In genomic region chr1:38014171-38014570, GRCh38 we compare ENCODE assay signal across 9 cellular contexts. TPM values are rescaled to one million over a fixed set of nuclear protein-coding genes. Genes with fewer than 3 reads are reported as not detected.
DNase-seq lines count a peak whose midpoint lies in the region; TF ChIP-seq lines count a peak whose summit lies in the region.
"Had no signal": no experiment of that assay in that cellular context is flagged by ENCODE, and none has a peak within 500 bp of the region (broad histone marks: within the 10 kb centered on the region; RNA-seq: fewer than 3 reads in every experiment).

No MANE protein-coding gene starts in this region.

- peaks cover 42% of the 10 kb centered on the region for H3K36me3 Mint-ChIP-seq in activated CD4-positive, alpha-beta T cell treated with anti-CD3 and anti-CD28 coated beads, Interleukin-2, amount 10 ng/mL, durations not matched to agents 24 days and 14 days (ENCODE audit: low read depth)
- H3K36me3 Mint-ChIP-seq in endothelial cell (ENCODE audit: low read depth, unreplicated experiment), result peaks cover 22% of the 10 kb centered on the region

- no peaks in the 10 kb centered on the region for H3K27me3 Mint-ChIP-seq in activated CD4-positive, alpha-beta T cell treated with anti-CD3 and anti-CD28 coated beads, Interleukin-2, amount 10 ng/mL, durations not matched to agents 24 days and 14 days
- no peaks in the 10 kb centered on the region for H3K27me3 Mint-ChIP-seq in endothelial cell (ENCODE audit: unreplicated experiment)

- no peak for DNase-seq in activated CD4-positive, alpha-beta T cell treated with anti-CD3 and anti-CD28 coated beads, Interleukin-2, amount 10 ng/mL, durations not matched to agents 24 days and 14 days
- DNase-seq in activated CD4-positive, alpha-beta T cell treated with anti-CD3 and anti-CD28 coated beads for 48 hours, result no peak
- no peak for DNase-seq in NT2/D1 (ENCODE audit: low read depth, low spot score)
- DNase-seq in endothelial cell (ENCODE audit: low spot score), result no peak
- no peak for DNase-seq in ecto neural progenitor cell (ENCODE audit: low spot score)
- DNase-seq in DMS114 treated with DMSO at 0.1 percent for 48 hours (lab: John Stamatoyannopoulos, UW; ENCODE audit: unreplicated experiment), result no peak
- DNase-seq in NCI-H526 treated with DMSO at 0.1 percent for 48 hours (lab: John Stamatoyannopoulos, UW), result no peak
- DNase-seq: NCI-H1694 treated with DMSO at 0.1 percent for 48 hours had no signal

- H3K9ac ChIP-seq in NT2/D1 (ENCODE audit: insufficient read length, low read depth), result peak overlapping the region; percentile 34
- no peak overlapping the region for H3K9ac ChIP-seq in rectal smooth muscle tissue (ENCODE audit: low read length)

- H3K27ac ChIP-seq in rectal smooth muscle tissue (ENCODE audit: low read depth, low read length), result peak overlapping the region; percentile 27

- peak; percentile 33 for TF ChIP-seq CTCF in endothelial cell (IDR thresholded peaks at IDR 0.05; ENCODE audit: unreplicated experiment)

- no peaks in the 10 kb centered on the region for H3K27me3 ChIP-seq in NT2/D1 (ENCODE audit: insufficient read depth, insufficient read length)
- no peaks in the 10 kb centered on the region for H3K27me3 ChIP-seq in rectal smooth muscle tissue (ENCODE audit: control insufficient read depth, insufficient read depth, low read length)

- peak overlapping the region; percentile 2 for H3K27ac Mint-ChIP-seq in activated CD4-positive, alpha-beta T cell treated with anti-CD3 and anti-CD28 coated beads, Interleukin-2, amount 10 ng/mL, durations not matched to agents 24 days and 14 days
- peak overlapping the region; percentile 74 for H3K27ac Mint-ChIP-seq in endothelial cell (ENCODE audit: unreplicated experiment)

- H3K9me3 ChIP-seq in NT2/D1 (ENCODE audit: insufficient read depth, low read length), result 0 out of 2 replicates have a peak, but pooled peaks cover 6% of the 10 kb centered on the region

- H3K9me3 Mint-ChIP-seq in activated CD4-positive, alpha-beta T cell treated with anti-CD3 and anti-CD28 coated beads, Interleukin-2, amount 10 ng/mL, durations not matched to agents 24 days and 14 days, result no peaks in the 10 kb centered on the region
- H3K9me3 Mint-ChIP-seq in endothelial cell (ENCODE audit: unreplicated experiment), result no peaks in the 10 kb centered on the region

- H3K4me1 ChIP-seq in NT2/D1 (ENCODE audit: insufficient read depth, insufficient read length), result peaks cover 6% of the 10 kb centered on the region
- H3K4me1 ChIP-seq in rectal smooth muscle tissue (ENCODE audit: control insufficient read depth, insufficient read depth, low read length), result peaks cover 40% of the 10 kb centered on the region

- peaks cover 40% of the 10 kb centered on the region for H3K4me1 Mint-ChIP-seq in activated CD4-positive, alpha-beta T cell treated with anti-CD3 and anti-CD28 coated beads, Interleukin-2, amount 10 ng/mL, durations not matched to agents 24 days and 14 days
- peaks cover 57% of the 10 kb centered on the region for H3K4me1 Mint-ChIP-seq in endothelial cell (ENCODE audit: unreplicated experiment)

- intact Hi-C loops in activated CD4-positive, alpha-beta T cell treated with anti-CD3 and anti-CD28 coated beads, Interleukin-2, amount 10 ng/mL, durations not matched to agents 24 days and 14 days (cut with micrococcal nuclease), result loop anchor here (5.0 kb wide), 1 partner anchor 537 kb away; no protein-coding TSS in a partner anchor

- H3K36me3 ChIP-seq in NT2/D1 (ENCODE audit: insufficient read depth, insufficient read length, low read length) (peaks cover 60% of the 10 kb centered on the region), rectal smooth muscle tissue (ENCODE audit: control insufficient read depth, insufficient read depth, low read length) (peaks cover 14% of the 10 kb centered on the region)

- H3K4me3 ChIP-seq in NT2/D1 (ENCODE audit: insufficient read length, low read depth) (no peak overlapping the region), rectal smooth muscle tissue (ENCODE audit: low read length) (peak overlapping the region; percentile 87)

- peak overlapping the region; percentile 92 for H3K4me3 Mint-ChIP-seq in activated CD4-positive, alpha-beta T cell treated with anti-CD3 and anti-CD28 coated beads, Interleukin-2, amount 10 ng/mL, durations not matched to agents 24 days and 14 days
- H3K4me3 Mint-ChIP-seq in endothelial cell (ENCODE audit: unreplicated experiment), result peak overlapping the region; percentile 31

RNA-seq across cellular contexts. Expression of gene UTP11, which starts 1.6 kb away (rescaled TPM):
- 99.5 and 111 TPM in 2 replicates for total RNA-seq in activated CD4-positive, alpha-beta T cell treated with anti-CD3 and anti-CD28 coated beads, Interleukin-2, amount 10 ng/mL, durations not matched to agents 24 days and 14 days
- 44.7 TPM for total RNA-seq in endothelial cell (ENCODE audit: unreplicated experiment)

RNA-seq across cellular contexts. Expression of gene FHL3, which starts 8.9 kb away (rescaled TPM):
- 40.8 and 41.9 TPM in 2 replicates for total RNA-seq in activated CD4-positive, alpha-beta T cell treated with anti-CD3 and anti-CD28 coated beads, Interleukin-2, amount 10 ng/mL, durations not matched to agents 24 days and 14 days
- 142 TPM for total RNA-seq in endothelial cell (ENCODE audit: unreplicated experiment)

RNA-seq across cellular contexts. Expression of gene SF3A3, which starts 24.3 kb away (rescaled TPM):
- 132 and 144 TPM in 2 replicates for total RNA-seq in activated CD4-positive, alpha-beta T cell treated with anti-CD3 and anti-CD28 coated beads, Interleukin-2, amount 10 ng/mL, durations not matched to agents 24 days and 14 days
- 59.2 TPM for total RNA-seq in endothelial cell (ENCODE audit: unreplicated experiment)

RNA-seq across cellular contexts. Expression of gene POU3F1, which starts 32.4 kb away (rescaled TPM):
- total RNA-seq in activated CD4-positive, alpha-beta T cell treated with anti-CD3 and anti-CD28 coated beads, Interleukin-2, amount 10 ng/mL, durations not matched to agents 24 days and 14 days, result 1.4 and 1.5 TPM in 2 replicates
- 1.2 TPM for total RNA-seq in endothelial cell (ENCODE audit: unreplicated experiment)
